Comparison of ENCODE assay signal across 1 cellular context in genomic region chr22:40123387-40123786, GRCh38.
TF ChIP-seq lines count a peak whose summit lies in the region.

No MANE protein-coding gene starts in this region.

TF ChIP-seq in SK-N-SH treated with all-trans-retinoic acid at 6 μM for 48 hours, 23 proteins besides CTCF, POLR2A, EP300 and RAD21 (continued from another document):
- TF ChIP-seq TSHZ2 (CRISPR knock-in tag; IDR thresholded peaks at IDR 0.05) (no peak), ZFP30 (CRISPR knock-in tag; IDR thresholded peaks at IDR 0.05) (no peak), ZC3H10 (CRISPR knock-in tag; IDR thresholded peaks at IDR 0.05) (no peak), SNAI2 (CRISPR knock-in tag; IDR thresholded peaks at IDR 0.05) (no peak), ZNF565 (CRISPR knock-in tag; conservative IDR thresholded peaks at IDR 0.05; ENCODE audit: low read depth) (no peak), BACH2 (CRISPR knock-in tag; IDR thresholded peaks at IDR 0.05; ENCODE audit: borderline replicate concordance) (no peak), ZFP3 (CRISPR knock-in tag; IDR thresholded peaks at IDR 0.05) (no peak), PPARA (CRISPR knock-in tag; IDR thresholded peaks at IDR 0.05; ENCODE audit: borderline replicate concordance) (no peak), CSDC2 (CRISPR knock-in tag; IDR thresholded peaks at IDR 0.05) (no peak), TOX (CRISPR knock-in tag; IDR thresholded peaks at IDR 0.05; ENCODE audit: borderline replicate concordance) (no peak), ZNF70 (CRISPR knock-in tag; IDR thresholded peaks at IDR 0.05) (no peak)
- TF ChIP-seq, protein P1, sequence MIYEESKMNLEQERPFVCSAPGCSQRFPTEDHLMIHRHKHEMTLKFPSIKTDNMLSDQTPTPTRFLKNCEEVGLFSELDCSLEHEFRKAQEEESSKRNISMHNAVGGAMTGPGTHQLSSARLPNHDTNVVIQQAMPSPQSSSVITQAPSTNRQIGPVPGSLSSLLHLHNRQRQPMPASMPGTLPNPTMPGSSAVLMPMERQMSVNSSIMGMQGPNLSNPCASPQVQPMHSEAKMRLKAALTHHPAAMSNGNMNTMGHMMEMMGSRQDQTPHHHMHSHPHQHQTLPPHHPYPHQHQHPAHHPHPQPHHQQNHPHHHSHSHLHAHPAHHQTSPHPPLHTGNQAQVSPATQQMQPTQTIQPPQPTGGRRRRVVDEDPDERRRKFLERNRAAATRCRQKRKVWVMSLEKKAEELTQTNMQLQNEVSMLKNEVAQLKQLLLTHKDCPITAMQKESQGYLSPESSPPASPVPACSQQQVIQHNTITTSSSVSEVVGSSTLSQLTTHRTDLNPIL (CRISPR knock-in tag; IDR thresholded peaks at IDR 0.05; ENCODE audit: low read depth), result no peak
TF ChIP-seq in SK-N-SH treated with all-trans-retinoic acid at 6 μM for 48 hours: peak in this region for 0.
